4 cellular contexts compared by ENCODE assay signal in the genomic region with DNA sequence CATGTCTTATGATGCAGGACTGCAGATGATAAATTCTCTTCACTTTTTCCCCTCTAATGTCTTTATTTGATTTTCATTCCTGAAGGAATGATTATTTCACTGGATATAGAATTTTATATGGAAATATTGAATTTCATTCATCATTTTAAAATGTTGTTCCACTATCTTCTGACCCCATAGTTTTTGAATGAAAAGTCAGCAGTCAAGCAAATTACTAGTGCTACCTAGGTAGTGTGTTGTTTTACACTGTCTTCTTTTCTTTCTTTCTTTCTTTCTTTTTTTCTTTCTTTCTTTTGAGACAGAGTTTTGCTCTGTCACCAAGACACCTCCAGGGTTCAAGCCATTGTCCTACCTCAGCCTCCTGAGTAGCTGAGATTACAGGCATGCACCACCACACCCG.
"Had no signal": no experiment of that assay in that cellular context is flagged by ENCODE, and none has a peak within 500 bp of the region (broad histone marks: within the 10 kb centered on the region; RNA-seq: fewer than 3 reads in every experiment).

No MANE protein-coding gene starts in this region.

- H3K4me3 ChIP-seq: GM23338, HAP-1 had no signal

- H2AFZ ChIP-seq: GM23338 had no signal

- H3K36me3 ChIP-seq: HAP-1 had no signal

- H3K4me1 Mint-ChIP-seq: IgD-negative memory B cell had no signal

- H3K4me3 Mint-ChIP-seq: GM23338, IgD-negative memory B cell had no signal

- ATAC-seq: GM23338, HCT116 had no signal

- H3K27ac Mint-ChIP-seq: GM23338, IgD-negative memory B cell had no signal

- H3K4me2 ChIP-seq: GM23338 had no signal

- H3K4me1 ChIP-seq: HAP-1 had no signal
